Comparison of ENCODE assay signal across 7 cellular contexts in genomic region chr1:18109756-18110597, GRCh38. TPM values are rescaled to one million over a fixed set of nuclear protein-coding genes. Genes with fewer than 3 reads are reported as not detected.
DNase-seq lines count a peak whose midpoint lies in the region; ATAC-seq, FAIRE-seq and TF ChIP-seq lines count a peak whose summit lies in the region.

No MANE protein-coding gene starts in this region.

- H3K79me2 ChIP-seq in SK-N-SH (ENCODE audit: insufficient read depth) = no peaks in the 10 kb centered on the region
- H3K79me2 ChIP-seq in smooth muscle cell (ENCODE audit: low read depth) = no peaks in the 10 kb centered on the region

- TF ChIP-seq RAD21 in SK-N-SH (IDR thresholded peaks at IDR 0.05; ENCODE audit: low read length) = peak; percentile 14; the same call in 1 of the 2 replicates

- FAIRE-seq in D721Med (lab: Jason Lieb, UNC) = no peak

- peaks cover 20% of the 10 kb centered on the region; the same call in 1 of the 2 replicates for H3K27me3 ChIP-seq in SK-N-SH (ENCODE audit: insufficient read depth)
- H3K27me3 ChIP-seq in right atrium auricular region = peaks cover 15 to 34% of the 10 kb centered on the region in 2 donors
- peaks cover 98% of the 10 kb centered on the region for H3K27me3 ChIP-seq in smooth muscle cell (ENCODE audit: low read depth)

- H3K27ac ChIP-seq in SK-N-SH (ENCODE audit: low read depth in 2 of 2, low read length in 1 of 2) (no peak overlapping the region), right atrium auricular region (no peak overlapping the region), smooth muscle cell (ENCODE audit: low read depth) (no peak overlapping the region)

- H3K9me2 ChIP-seq in SK-N-SH = no peaks in the 10 kb centered on the region

- H3K9ac ChIP-seq in SK-N-SH (no peak overlapping the region), smooth muscle cell (ENCODE audit: low read depth) (no peak overlapping the region)

- H3K4me1 ChIP-seq in SK-N-SH (ENCODE audit: control insufficient read depth in 1 of 2, insufficient read depth in 2 of 2, low read depth in 1 of 2, low read length in 1 of 2) (peaks cover 0 to 25% of the 10 kb centered on the region in 2 experiments; a peak in 1 of 4 replicates), right atrium auricular region (peaks cover 0 to 34% of the 10 kb centered on the region in 2 donors), smooth muscle cell (ENCODE audit: low read depth) (peaks cover 8% of the 10 kb centered on the region)

- CTCF ChIA-PET in SK-N-SH (lab: Yijun Ruan, JAX) = interaction anchor here (0.7 to 2.9 kb wide), 23 partner anchors 10 to 471 kb away, joined by 3 to 16 read pairs (median 3); no protein-coding TSS in a partner anchor

- no peak for DNase-seq in HFF-Myc (ENCODE audit: extremely low read depth, low read depth)
- DNase-seq in SK-N-SH = peak; percentile 80
- no peak for DNase-seq in right atrium auricular region (ENCODE audit: low spot score)
- no peak for DNase-seq in smooth muscle cell (lab: John Stamatoyannopoulos, UW; ENCODE audit: unreplicated experiment)
- DNase-seq in D721Med (ENCODE audit: insufficient read length, low spot score) = no peak

- H4K20me1 ChIP-seq in SK-N-SH (ENCODE audit: insufficient read depth) (no peaks in the 10 kb centered on the region), smooth muscle cell (ENCODE audit: low read depth) (no peaks in the 10 kb centered on the region)

- ATAC-seq in HG03439 (IDR thresholded peaks at IDR 0.05; ENCODE audit: unreplicated experiment) (no peak), esophagus mucosa (no peak)

- H3K4me2 ChIP-seq in SK-N-SH (no peak overlapping the region), smooth muscle cell (peak overlapping the region; percentile 36)

- TF ChIP-seq CTCF in HFF-Myc (IDR thresholded peaks at IDR 0.05; ENCODE audit: low read depth, low read length, missing control alignments) (peak; percentile 16), SK-N-SH (IDR thresholded peaks at IDR 0.05) (no peak), right atrium auricular region (IDR thresholded peaks at IDR 0.05) (no peak), smooth muscle cell (IDR thresholded peaks at IDR 0.05; ENCODE audit: borderline replicate concordance, insufficient read depth, poor library complexity, severe bottlenecking) (no peak), D721Med (IDR thresholded peaks at IDR 0.05; ENCODE audit: insufficient read depth, missing control alignments) (no peak)

- H3K4me3 ChIP-seq in HFF-Myc (replicated peaks; ENCODE audit: low read depth, low read length) (no peak overlapping the region), SK-N-SH (ENCODE audit: low read depth in 2 of 2, low read length in 1 of 2) (peak overlapping the region; percentile 24 to 41; a peak in 2 of 4 replicates), right atrium auricular region (peak overlapping the region; percentile 8 to 36), smooth muscle cell (no peak overlapping the region)

- H2AFZ ChIP-seq in SK-N-SH (ENCODE audit: low read depth) (no peak overlapping the region), smooth muscle cell (ENCODE audit: low read depth) (no peak overlapping the region)

- no peaks in the 10 kb centered on the region for H3K9me3 ChIP-seq in SK-N-SH
- H3K9me3 ChIP-seq in right atrium auricular region = no peaks in the 10 kb centered on the region
- H3K9me3 ChIP-seq in smooth muscle cell (replicated peaks; ENCODE audit: low read depth) = no peaks in the 10 kb centered on the region

- no peak for TF ChIP-seq EP300 in SK-N-SH (IDR thresholded peaks at IDR 0.05; ENCODE audit: borderline replicate concordance in 1 of 2, low read depth in 1 of 2, low read length in 1 of 2)

- POLR2A ChIA-PET in SK-N-SH (lab: Yijun Ruan, JAX) = interaction anchor here (0.5 to 2.4 kb wide), 2 partner anchors 25 to 137 kb away, joined by 4 to 6 read pairs; no protein-coding TSS in a partner anchor

- 5% methylated on average over 26 of the region's 60 CpGs for WGBS in SK-N-SH (ENCODE audit: low lambda C conversion rate)
- 2% methylated on average over 55 of the region's 60 CpGs for WGBS in smooth muscle cell (ENCODE audit: low lambda C conversion rate)

- H3K36me3 ChIP-seq in SK-N-SH (replicated peaks in 1 of 2; ENCODE audit: control insufficient read depth in 1 of 2, insufficient read depth in 2 of 2, low read length in 1 of 2) (no peaks in the 10 kb centered on the region), right atrium auricular region (no peaks in the 10 kb centered on the region), smooth muscle cell (ENCODE audit: low read depth) (no peaks in the 10 kb centered on the region)

- H3F3A ChIP-seq in SK-N-SH (replicated peaks; ENCODE audit: insufficient read depth) (no peaks in the 10 kb centered on the region), smooth muscle cell (ENCODE audit: low read depth) (no peaks in the 10 kb centered on the region)

TF ChIP-seq in SK-N-SH, 30 proteins besides CTCF, POLR2A, EP300 and RAD21:
- TF ChIP-seq USF1 (IDR thresholded peaks at IDR 0.05; ENCODE audit: borderline replicate concordance, low read depth) (no peak), ELF1 (IDR thresholded peaks at IDR 0.05) (no peak), MEF2A (IDR thresholded peaks at IDR 0.05; ENCODE audit: borderline replicate concordance, low read depth) (no peak), GATA2 (CRISPR knock-in tag; IDR thresholded peaks at IDR 0.05) (no peak), TAF1 (IDR thresholded peaks at IDR 0.05; ENCODE audit: borderline replicate concordance, low read depth, low read length) (no peak), RXRA (IDR thresholded peaks at IDR 0.05; ENCODE audit: borderline replicate concordance, low read depth) (no peak), POLR2AphosphoS5 (IDR thresholded peaks at IDR 0.05; ENCODE audit: low read depth, low read length) (no peak), SMC3 (IDR thresholded peaks at IDR 0.05; ENCODE audit: low read depth, low read length) (no peak), MXI1 (IDR thresholded peaks at IDR 0.05; ENCODE audit: low read depth, low read length) (no peak), FOXM1 (IDR thresholded peaks at IDR 0.05; ENCODE audit: low read depth) (no peak), SIN3A (IDR thresholded peaks at IDR 0.05; ENCODE audit: borderline replicate concordance, low read depth, low read length) (no peak), YY1 (IDR thresholded peaks at IDR 0.05; ENCODE audit: low read depth) (no peak), IRF3 (IDR thresholded peaks at IDR 0.05; ENCODE audit: low read depth, low read length) (no peak), CHD2 (IDR thresholded peaks at IDR 0.05; ENCODE audit: low read length, partially characterized antibody) (no peak), ZBTB33 (IDR thresholded peaks at IDR 0.05; ENCODE audit: borderline replicate concordance, low read depth) (no peak), JUND (IDR thresholded peaks at IDR 0.05) (no peak), TEAD4 (IDR thresholded peaks at IDR 0.05; ENCODE audit: borderline replicate concordance, insufficient read depth) (no peak), NRF1 (IDR thresholded peaks at IDR 0.05; ENCODE audit: low read depth, low read length) (no peak)

RNA-seq across cellular contexts. Expression of gene IGSF21, which starts 2.4 kb away (rescaled TPM):
- polyA plus RNA-seq in SK-N-SH (2012; rRNA removed) (not detected in 2 replicates), smooth muscle cell (not detected in 2 replicates)
- not detected in 2 replicates for polyA plus RNA-seq in SK-N-SH (2012; cell fraction: cytosol; rRNA removed)
- not detected in 2 replicates for polyA plus RNA-seq in SK-N-SH (2012; cell fraction: nucleus; rRNA removed)
- total RNA-seq in right atrium auricular region (1 to 10 TPM; 1.8 to 6.0 TPM), smooth muscle cell (not detected in 2 replicates), esophagus mucosa (not detected)

Comparison
In these comparisons a context has a peak if more than half of its experiments do, and no peak if none do; other contexts are left out.
1. H3K4me3 ChIP-seq: peak in SK-N-SH (2 of 2) and right atrium auricular region (2 of 2); none in HFF-Myc (single experiment) and smooth muscle cell (single experiment).